Comparison of ENCODE assay signal across 1 cellular context in the genomic region with DNA sequence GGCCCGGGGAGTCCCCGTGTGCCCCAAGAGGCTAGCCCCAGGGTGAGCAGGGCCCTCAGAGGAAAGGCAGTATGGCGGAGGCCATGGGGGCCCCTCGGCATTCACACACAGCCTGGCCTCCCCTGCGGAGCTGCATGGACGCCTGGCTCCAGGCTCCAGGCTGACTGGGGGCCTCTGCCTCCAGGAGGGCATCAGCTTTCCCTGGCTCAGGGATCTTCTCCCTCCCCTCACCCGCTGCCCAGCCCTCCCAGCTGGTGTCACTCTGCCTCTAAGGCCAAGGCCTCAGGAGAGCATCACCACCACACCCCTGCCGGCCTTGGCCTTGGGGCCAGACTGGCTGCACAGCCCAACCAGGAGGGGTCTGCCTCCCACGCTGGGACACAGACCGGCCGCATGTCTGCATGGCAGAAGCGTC.
TF ChIP-seq lines count a peak whose summit lies in the region.

No MANE protein-coding gene starts in this region.

TF ChIP-seq in HepG2, 621 proteins besides CTCF, POLR2A, EP300 and RAD21 (continued from another document and continues in another):
- TF ChIP-seq, protein P1, sequence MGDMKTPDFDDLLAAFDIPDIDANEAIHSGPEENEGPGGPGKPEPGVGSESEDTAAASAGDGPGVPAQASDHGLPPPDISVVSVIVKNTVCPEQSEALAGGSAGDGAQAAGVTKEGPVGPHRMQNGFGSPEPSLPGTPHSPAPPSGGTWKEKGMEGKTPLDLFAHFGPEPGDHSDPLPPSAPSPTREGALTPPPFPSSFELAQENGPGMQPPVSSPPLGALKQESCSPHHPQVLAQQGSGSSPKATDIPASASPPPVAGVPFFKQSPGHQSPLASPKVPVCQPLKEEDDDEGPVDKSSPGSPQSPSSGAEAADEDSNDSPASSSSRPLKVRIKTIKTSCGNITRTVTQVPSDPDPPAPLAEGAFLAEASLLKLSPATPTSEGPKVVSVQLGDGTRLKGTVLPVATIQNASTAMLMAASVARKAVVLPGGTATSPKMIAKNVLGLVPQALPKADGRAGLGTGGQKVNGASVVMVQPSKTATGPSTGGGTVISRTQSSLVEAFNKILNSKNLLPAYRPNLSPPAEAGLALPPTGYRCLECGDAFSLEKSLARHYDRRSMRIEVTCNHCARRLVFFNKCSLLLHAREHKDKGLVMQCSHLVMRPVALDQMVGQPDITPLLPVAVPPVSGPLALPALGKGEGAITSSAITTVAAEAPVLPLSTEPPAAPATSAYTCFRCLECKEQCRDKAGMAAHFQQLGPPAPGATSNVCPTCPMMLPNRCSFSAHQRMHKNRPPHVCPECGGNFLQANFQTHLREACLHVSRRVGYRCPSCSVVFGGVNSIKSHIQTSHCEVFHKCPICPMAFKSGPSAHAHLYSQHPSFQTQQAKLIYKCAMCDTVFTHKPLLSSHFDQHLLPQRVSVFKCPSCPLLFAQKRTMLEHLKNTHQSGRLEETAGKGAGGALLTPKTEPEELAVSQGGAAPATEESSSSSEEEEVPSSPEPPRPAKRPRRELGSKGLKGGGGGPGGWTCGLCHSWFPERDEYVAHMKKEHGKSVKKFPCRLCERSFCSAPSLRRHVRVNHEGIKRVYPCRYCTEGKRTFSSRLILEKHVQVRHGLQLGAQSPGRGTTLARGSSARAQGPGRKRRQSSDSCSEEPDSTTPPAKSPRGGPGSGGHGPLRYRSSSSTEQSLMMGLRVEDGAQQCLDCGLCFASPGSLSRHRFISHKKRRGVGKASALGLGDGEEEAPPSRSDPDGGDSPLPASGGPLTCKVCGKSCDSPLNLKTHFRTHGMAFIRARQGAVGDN (CRISPR knock-in tag; IDR thresholded peaks at IDR 0.05): peak; percentile 26; the same call in 1 of the 2 replicates
- TF ChIP-seq, protein P2, sequence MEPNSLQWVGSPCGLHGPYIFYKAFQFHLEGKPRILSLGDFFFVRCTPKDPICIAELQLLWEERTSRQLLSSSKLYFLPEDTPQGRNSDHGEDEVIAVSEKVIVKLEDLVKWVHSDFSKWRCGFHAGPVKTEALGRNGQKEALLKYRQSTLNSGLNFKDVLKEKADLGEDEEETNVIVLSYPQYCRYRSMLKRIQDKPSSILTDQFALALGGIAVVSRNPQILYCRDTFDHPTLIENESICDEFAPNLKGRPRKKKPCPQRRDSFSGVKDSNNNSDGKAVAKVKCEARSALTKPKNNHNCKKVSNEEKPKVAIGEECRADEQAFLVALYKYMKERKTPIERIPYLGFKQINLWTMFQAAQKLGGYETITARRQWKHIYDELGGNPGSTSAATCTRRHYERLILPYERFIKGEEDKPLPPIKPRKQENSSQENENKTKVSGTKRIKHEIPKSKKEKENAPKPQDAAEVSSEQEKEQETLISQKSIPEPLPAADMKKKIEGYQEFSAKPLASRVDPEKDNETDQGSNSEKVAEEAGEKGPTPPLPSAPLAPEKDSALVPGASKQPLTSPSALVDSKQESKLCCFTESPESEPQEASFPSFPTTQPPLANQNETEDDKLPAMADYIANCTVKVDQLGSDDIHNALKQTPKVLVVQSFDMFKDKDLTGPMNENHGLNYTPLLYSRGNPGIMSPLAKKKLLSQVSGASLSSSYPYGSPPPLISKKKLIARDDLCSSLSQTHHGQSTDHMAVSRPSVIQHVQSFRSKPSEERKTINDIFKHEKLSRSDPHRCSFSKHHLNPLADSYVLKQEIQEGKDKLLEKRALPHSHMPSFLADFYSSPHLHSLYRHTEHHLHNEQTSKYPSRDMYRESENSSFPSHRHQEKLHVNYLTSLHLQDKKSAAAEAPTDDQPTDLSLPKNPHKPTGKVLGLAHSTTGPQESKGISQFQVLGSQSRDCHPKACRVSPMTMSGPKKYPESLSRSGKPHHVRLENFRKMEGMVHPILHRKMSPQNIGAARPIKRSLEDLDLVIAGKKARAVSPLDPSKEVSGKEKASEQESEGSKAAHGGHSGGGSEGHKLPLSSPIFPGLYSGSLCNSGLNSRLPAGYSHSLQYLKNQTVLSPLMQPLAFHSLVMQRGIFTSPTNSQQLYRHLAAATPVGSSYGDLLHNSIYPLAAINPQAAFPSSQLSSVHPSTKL (CRISPR knock-in tag; IDR thresholded peaks at IDR 0.05): 0 out of 2 replicates have a peak, but pooled peaks have one; percentile 28
- 0 out of 2 replicates have a peak, but pooled peaks have one; percentile 25 for TF ChIP-seq ZNF644 (CRISPR knock-in tag; IDR thresholded peaks at IDR 0.05; ENCODE audit: low read depth)
- no peak for TF ChIP-seq ZNF7 (CRISPR knock-in tag; IDR thresholded peaks at IDR 0.05)
- TF ChIP-seq ZNF567 (CRISPR knock-in tag; IDR thresholded peaks at IDR 0.05; ENCODE audit: borderline replicate concordance): no peak
- TF ChIP-seq ZNF18 (CRISPR knock-in tag; IDR thresholded peaks at IDR 0.05; ENCODE audit: insufficient replicate concordance): no peak
- no peak for TF ChIP-seq ZNF484 (CRISPR knock-in tag; IDR thresholded peaks at IDR 0.05; ENCODE audit: borderline replicate concordance, low read depth)
- TF ChIP-seq SNAPC2 (CRISPR knock-in tag; IDR thresholded peaks at IDR 0.05): no peak
- TF ChIP-seq NR2F6 (IDR thresholded peaks at IDR 0.05): no peak
- peak; percentile 60 for TF ChIP-seq NR2F6 (CRISPR knock-in tag; IDR thresholded peaks at IDR 0.05)
- no peak for TF ChIP-seq NFE2 (CRISPR knock-in tag; IDR thresholded peaks at IDR 0.05)
- TF ChIP-seq KMT2B (CRISPR knock-in tag; IDR thresholded peaks at IDR 0.05): no peak
- TF ChIP-seq ZNF274 (CRISPR knock-in tag; IDR thresholded peaks at IDR 0.05): no peak
- 0 out of 2 replicates have a peak, but pooled peaks have one; percentile 19 for TF ChIP-seq NR2F2 (IDR thresholded peaks at IDR 0.05; ENCODE audit: borderline replicate concordance, low read depth)
- TF ChIP-seq KLF9 (CRISPR knock-in tag; IDR thresholded peaks at IDR 0.05; ENCODE audit: low read depth): no peak
- TF ChIP-seq ZNF451 (CRISPR knock-in tag; IDR thresholded peaks at IDR 0.05): no peak
- no peak for TF ChIP-seq ZNF766 (CRISPR knock-in tag; IDR thresholded peaks at IDR 0.05; ENCODE audit: borderline replicate concordance)
- TF ChIP-seq HES4 (CRISPR knock-in tag; IDR thresholded peaks at IDR 0.05; ENCODE audit: borderline replicate concordance): no peak
- no peak for TF ChIP-seq TRIM22 (IDR thresholded peaks at IDR 0.05)
- 0 out of 2 replicates have a peak, but pooled peaks have one; percentile 52 for TF ChIP-seq TOPORS (CRISPR knock-in tag; IDR thresholded peaks at IDR 0.05)
- no peak for TF ChIP-seq ZFP82 (CRISPR knock-in tag; IDR thresholded peaks at IDR 0.05; ENCODE audit: borderline replicate concordance)
- no peak for TF ChIP-seq ZMAT3 (CRISPR knock-in tag; conservative IDR thresholded peaks at IDR 0.05)
- TF ChIP-seq CBFB (CRISPR knock-in tag; IDR thresholded peaks at IDR 0.05): no peak
- peak; percentile 75 for TF ChIP-seq RARA (CRISPR knock-in tag; IDR thresholded peaks at IDR 0.05)
- TF ChIP-seq FOXC1 (CRISPR knock-in tag; IDR thresholded peaks at IDR 0.05; ENCODE audit: borderline replicate concordance): 0 out of 2 replicates have a peak, but pooled peaks have one; percentile 54
- TF ChIP-seq SAP130 (CRISPR knock-in tag; IDR thresholded peaks at IDR 0.05; ENCODE audit: low read depth): 0 out of 2 replicates have a peak, but pooled peaks have one; percentile 17
- TF ChIP-seq ZFP91 (CRISPR knock-in tag; IDR thresholded peaks at IDR 0.05; ENCODE audit: borderline replicate concordance): 0 out of 2 replicates have a peak, but pooled peaks have one; percentile 19
- 0 out of 2 replicates have a peak, but pooled peaks have one; percentile 22 for TF ChIP-seq HNRNPL (IDR thresholded peaks at IDR 0.05; ENCODE audit: low read depth, low read length)
- no peak for TF ChIP-seq TBL1XR1 (IDR thresholded peaks at IDR 0.05; ENCODE audit: borderline replicate concordance, low read length, partially characterized antibody)
- TF ChIP-seq ATAD3A (CRISPR knock-in tag; IDR thresholded peaks at IDR 0.05): no peak
- TF ChIP-seq ZNF550 (CRISPR knock-in tag; IDR thresholded peaks at IDR 0.05; ENCODE audit: borderline replicate concordance): no peak
- no peak for TF ChIP-seq RNF2 (conservative IDR thresholded peaks at IDR 0.05; ENCODE audit: low read depth)
- TF ChIP-seq RFXANK (CRISPR knock-in tag; IDR thresholded peaks at IDR 0.05): no peak
- TF ChIP-seq, protein P3, sequence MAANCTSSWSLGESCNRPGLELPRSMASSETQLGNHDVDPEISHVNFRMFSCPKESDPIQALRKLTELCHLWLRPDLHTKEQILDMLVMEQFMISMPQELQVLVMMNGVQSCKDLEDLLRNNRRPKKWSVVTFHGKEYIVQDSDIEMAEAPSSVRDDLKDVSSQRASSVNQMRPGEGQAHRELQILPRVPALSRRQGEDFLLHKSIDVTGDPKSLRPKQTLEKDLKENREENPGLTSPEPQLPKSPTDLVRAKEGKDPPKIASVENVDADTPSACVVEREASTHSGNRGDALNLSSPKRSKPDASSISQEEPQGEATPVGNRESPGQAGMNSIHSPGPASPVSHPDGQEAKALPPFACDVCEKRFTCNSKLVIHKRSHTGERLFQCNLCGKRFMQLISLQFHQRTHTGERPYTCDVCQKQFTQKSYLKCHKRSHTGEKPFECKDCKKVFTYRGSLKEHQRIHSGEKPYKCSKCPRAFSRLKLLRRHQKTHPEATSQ (CRISPR knock-in tag; IDR thresholded peaks at IDR 0.05; ENCODE audit: borderline replicate concordance): no peak
- TF ChIP-seq, protein P4, sequence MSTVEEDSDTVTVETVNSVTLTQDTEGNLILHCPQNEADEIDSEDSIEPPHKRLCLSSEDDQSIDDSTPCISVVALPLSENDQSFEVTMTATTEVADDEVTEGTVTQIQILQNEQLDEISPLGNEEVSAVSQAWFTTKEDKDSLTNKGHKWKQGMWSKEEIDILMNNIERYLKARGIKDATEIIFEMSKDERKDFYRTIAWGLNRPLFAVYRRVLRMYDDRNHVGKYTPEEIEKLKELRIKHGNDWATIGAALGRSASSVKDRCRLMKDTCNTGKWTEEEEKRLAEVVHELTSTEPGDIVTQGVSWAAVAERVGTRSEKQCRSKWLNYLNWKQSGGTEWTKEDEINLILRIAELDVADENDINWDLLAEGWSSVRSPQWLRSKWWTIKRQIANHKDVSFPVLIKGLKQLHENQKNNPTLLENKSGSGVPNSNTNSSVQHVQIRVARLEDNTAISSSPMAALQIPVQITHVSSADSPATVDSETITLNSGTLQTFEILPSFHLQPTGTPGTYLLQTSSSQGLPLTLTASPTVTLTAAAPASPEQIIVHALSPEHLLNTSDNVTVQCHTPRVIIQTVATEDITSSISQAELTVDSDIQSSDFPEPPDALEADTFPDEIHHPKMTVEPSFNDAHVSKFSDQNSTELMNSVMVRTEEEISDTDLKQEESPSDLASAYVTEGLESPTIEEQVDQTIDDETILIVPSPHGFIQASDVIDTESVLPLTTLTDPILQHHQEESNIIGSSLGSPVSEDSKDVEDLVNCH (CRISPR knock-in tag; IDR thresholded peaks at IDR 0.05): no peak
- TF ChIP-seq PREB (CRISPR knock-in tag; IDR thresholded peaks at IDR 0.05): no peak
- TF ChIP-seq RFX3 (CRISPR knock-in tag; IDR thresholded peaks at IDR 0.05): no peak
- TF ChIP-seq ZBTB8A (CRISPR knock-in tag; IDR thresholded peaks at IDR 0.05; ENCODE audit: borderline replicate concordance, low read depth): no peak
- no peak for TF ChIP-seq CCDC6 (CRISPR knock-in tag; IDR thresholded peaks at IDR 0.05)
- no peak for TF ChIP-seq KDM5A (IDR thresholded peaks at IDR 0.05; ENCODE audit: borderline replicate concordance, low read length)
- peak; percentile 84 for TF ChIP-seq SKI (IDR thresholded peaks at IDR 0.05; ENCODE audit: partially characterized antibody)
- no peak for TF ChIP-seq ZNF839 (CRISPR knock-in tag; IDR thresholded peaks at IDR 0.05; ENCODE audit: borderline replicate concordance)
- no peak for TF ChIP-seq ZNF672 (CRISPR knock-in tag; IDR thresholded peaks at IDR 0.05)
- TF ChIP-seq NCOA1 (CRISPR knock-in tag; IDR thresholded peaks at IDR 0.05): 0 out of 2 replicates have a peak, but pooled peaks have one; percentile 41
- no peak for TF ChIP-seq ZNF761 (CRISPR knock-in tag; conservative IDR thresholded peaks at IDR 0.05)
- peak; percentile 29; the same call in 1 of the 2 replicates for TF ChIP-seq NCOR1 (IDR thresholded peaks at IDR 0.05; ENCODE audit: borderline replicate concordance, low read length)
